8 cellular contexts compared by ENCODE assay signal in the genomic region with DNA sequence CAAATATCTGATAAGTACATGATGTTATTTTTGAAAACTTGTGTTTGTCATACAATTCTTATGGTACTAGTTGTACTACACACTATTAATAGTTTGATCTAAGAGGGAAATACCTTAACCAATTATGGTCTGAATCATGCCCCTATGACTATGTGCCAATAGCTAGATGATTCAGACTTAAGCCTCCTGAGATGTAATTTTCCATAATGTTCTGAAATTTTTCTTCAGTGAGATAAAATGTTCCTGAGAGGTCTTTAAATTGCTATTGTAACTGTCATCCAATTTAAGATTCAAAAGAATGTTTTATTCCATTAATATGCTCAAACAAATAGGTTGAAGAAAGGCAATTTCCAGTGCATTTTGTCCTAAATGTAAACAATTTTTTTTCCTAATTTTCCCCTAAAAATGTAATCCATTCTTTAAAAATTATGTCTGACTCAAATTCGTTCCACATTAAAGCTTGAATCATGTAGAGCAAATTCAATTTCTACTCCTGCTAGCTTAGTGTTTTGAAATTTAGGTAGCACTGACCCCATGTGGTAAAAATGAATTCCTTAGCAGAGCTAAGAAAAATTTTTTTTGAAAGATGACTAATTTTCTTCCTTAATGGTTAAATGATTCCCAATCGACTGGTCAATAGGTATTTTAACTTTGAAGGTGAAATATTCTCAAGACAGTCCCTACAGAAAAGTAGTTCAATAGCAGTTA. TPM values are rescaled to one million over a fixed set of nuclear protein-coding genes. Genes with fewer than 3 reads are reported as not detected.
DNase-seq lines count a peak whose midpoint lies in the region; ATAC-seq and TF ChIP-seq lines count a peak whose summit lies in the region.

No MANE protein-coding gene starts in this region.

- no peaks in the 10 kb centered on the region for H3F3A ChIP-seq in PC-3 (ENCODE audit: low read length, unreplicated experiment)

- peaks cover 8% of the 10 kb centered on the region for H3K4me1 Mint-ChIP-seq in MCF 10A (ENCODE audit: insufficient read depth, unreplicated experiment)
- H3K4me1 Mint-ChIP-seq in T-helper 17 cell: no peaks in the 10 kb centered on the region

- H3K4me3 Mint-ChIP-seq in MCF 10A (ENCODE audit: unreplicated experiment) (peak overlapping the region; percentile 26), T-helper 17 cell (no peak overlapping the region)

- ATAC-seq in PC-3 (peak; percentile 76), T-helper 17 cell (no peak), HG02938 (IDR thresholded peaks at IDR 0.05; ENCODE audit: unreplicated experiment) (no peak)

- BruUV-seq in MCF 10A (replicated peaks; lab: Mats Ljungman, UMichigan) (no TSS peak), PC-3 (replicated peaks; lab: Mats Ljungman, UMichigan) (no TSS peak)

- H3K27me3 ChIP-seq in breast epithelium (peaks cover 0 to 16% of the 10 kb centered on the region in 2 donors), PC-3 (ENCODE audit: low read length) (no peaks in the 10 kb centered on the region), tibial artery (no peaks in the 10 kb centered on the region)

- DNase-seq in MCF 10A (ENCODE audit: unreplicated experiment) (peak; percentile 51), breast epithelium (ENCODE audit: low spot score in 2 of 2) (no peak), PC-3 (peak; percentile 68), fibroblast of the conjunctiva (ENCODE audit: low read depth) (peak; percentile 84), tibial artery (no peak), T-helper 17 cell (no peak)
- no peak for DNase-seq in activated CD4-positive, CD25-positive, alpha-beta regulatory T cell treated with anti-CD3 and anti-CD28 coated beads, Interleukin-2, amount 50 U/mL, for 72 hours

- no peaks in the 10 kb centered on the region for H3K9me3 Mint-ChIP-seq in MCF 10A (ENCODE audit: unreplicated experiment)

- TF ChIP-seq CTCF in MCF 10A (IDR thresholded peaks at IDR 0.05; ENCODE audit: unreplicated experiment): peak; percentile 31
- TF ChIP-seq CTCF in breast epithelium (IDR thresholded peaks at IDR 0.05): peak in 1 of 3 donors; percentile 15
- TF ChIP-seq CTCF in PC-3 (conservative IDR thresholded peaks at IDR 0.05; ENCODE audit: low read depth, low read length): peak; percentile 52
- TF ChIP-seq CTCF in tibial artery (IDR thresholded peaks at IDR 0.05): peak; percentile 25 to 36

- H3K36me3 ChIP-seq in breast epithelium (no peaks in the 10 kb centered on the region), PC-3 (ENCODE audit: low read depth, low read length) (no peaks in the 10 kb centered on the region), tibial artery (no peaks in the 10 kb centered on the region)

- H3K9me2 ChIP-seq in PC-3 (replicated peaks; ENCODE audit: low read length): no peaks in the 10 kb centered on the region

- H3K4me2 ChIP-seq in PC-3 (ENCODE audit: low read length): peak overlapping the region; percentile 68

- H4K20me1 ChIP-seq in PC-3 (ENCODE audit: low read length): no peaks in the 10 kb centered on the region

- no peak overlapping the region for H3K27ac ChIP-seq in breast epithelium
- H3K27ac ChIP-seq in PC-3 (ENCODE audit: low read length): peak overlapping the region; percentile 65
- H3K27ac ChIP-seq in tibial artery: peak overlapping the region; percentile 75

- peaks cover 16% of the 10 kb centered on the region for H3K27me3 Mint-ChIP-seq in MCF 10A (ENCODE audit: insufficient read depth, unreplicated experiment)
- no peaks in the 10 kb centered on the region for H3K27me3 Mint-ChIP-seq in T-helper 17 cell

- no peak for TF ChIP-seq POLR2A in breast epithelium (IDR thresholded peaks at IDR 0.05)

- H3K27ac Mint-ChIP-seq in MCF 10A (ENCODE audit: low read depth, unreplicated experiment) (peak overlapping the region; percentile 84), T-helper 17 cell (no peak overlapping the region)

- H3K4me3 ChIP-seq in breast epithelium: no peak overlapping the region
- no peak overlapping the region for H3K4me3 ChIP-seq in PC-3 (ENCODE audit: low read length)
- H3K4me3 ChIP-seq in tibial artery: no peak overlapping the region

- no peak overlapping the region for H3K9ac ChIP-seq in PC-3 (ENCODE audit: low read length)

- H3K4me1 ChIP-seq in breast epithelium (no peaks in the 10 kb centered on the region), PC-3 (ENCODE audit: insufficient read depth, low read length) (peaks cover 15% of the 10 kb centered on the region), tibial artery (peaks cover 0 to 21% (median 0%) of the 10 kb centered on the region in 4 donors)

- CTCF ChIA-PET in MCF 10A (lab: Yijun Ruan, JAX): interaction anchor here (0.6 to 2.3 kb wide), 8 partner anchors 11 to 1007 kb away, joined by 3 to 18 read pairs (median 4); no protein-coding TSS in a partner anchor
- CTCF ChIA-PET in PC-3 (lab: Charles Lee): interaction anchor here (0.6 to 0.9 kb wide), 2 partner anchors 49 to 713 kb away, joined by 3 to 4 read pairs; a partner anchor contains a TSS

- no peak overlapping the region for H2AFZ ChIP-seq in PC-3 (ENCODE audit: low read length)

- no peaks in the 10 kb centered on the region for H3K79me2 ChIP-seq in PC-3 (ENCODE audit: low read length)

- intact Hi-C loops in MCF 10A (cut with micrococcal nuclease): loop anchor here (1.0 to 10.0 kb wide), 5 partner anchors 50 to 1005 kb away; a partner anchor contains a TSS
- intact Hi-C loops in breast epithelium (cut with DNase I; ENCODE audit: low total_unique reads): no loop called here
- intact Hi-C loops in PC-3 (cut with micrococcal nuclease): loop anchor here (1.0 kb wide), 2 partner anchors 145 to 323 kb away; no protein-coding TSS in a partner anchor
- intact Hi-C loops in tibial artery (cut with DNase I; ENCODE audit: low total_unique reads): no loop called here

- H3K9me3 ChIP-seq in breast epithelium (no peaks in the 10 kb centered on the region), PC-3 (ENCODE audit: low read length) (no peaks in the 10 kb centered on the region), tibial artery (no peaks in the 10 kb centered on the region), T-helper 17 cell (ENCODE audit: control insufficient read depth, low read length, poor library complexity, severe bottlenecking) (no peaks in the 10 kb centered on the region)

- POLR2A ChIA-PET in MCF 10A (lab: Yijun Ruan, JAX): interaction anchor here (0.7 to 1.0 kb wide), 2 partner anchors 49 to 318 kb away, joined by 3 read pairs; a partner anchor contains a TSS
- POLR2A ChIA-PET in PC-3 (lab: Charles Lee; ENCODE audit: unreplicated experiment): no interaction called here

- H3K36me3 Mint-ChIP-seq in MCF 10A (ENCODE audit: insufficient read depth, unreplicated experiment) (no peaks in the 10 kb centered on the region), T-helper 17 cell (ENCODE audit: low read depth) (peaks cover 2% of the 10 kb centered on the region)

RNA-seq across cellular contexts. Expression of a gene that starts 49.1 kb away (rescaled TPM):
- total RNA-seq in MCF 10A (2022): 26.3 and 33.8 TPM in 2 replicates
- 10 to 100 TPM; 10.8 to 15.8 (median 11.5) TPM for total RNA-seq in breast epithelium
- total RNA-seq in PC-3 (2014; rRNA removed): 14.2 and 15.4 TPM in 2 replicates
- total RNA-seq in T-helper 17 cell: 1 to 10 TPM; 7.8 to 8.6 TPM

Comparison
In these comparisons a context has a peak if more than half of its experiments do, and no peak if none do; other contexts are left out.
1. DNase-seq: peak in MCF 10A (single experiment), PC-3 (single experiment) and fibroblast of the conjunctiva (single experiment); none in breast epithelium (0 of 2), tibial artery (0 of 2), T-helper 17 cell (0 of 3) and activated CD4-positive, CD25-positive, alpha-beta regulatory T cell treated with anti-CD3 and anti-CD28 coated beads, Interleukin-2, amount 50 U/mL, for 72 hours (single experiment).
2. intact Hi-C loops: an anchor here in MCF 10A (1.0 to 10.0 kb wide) and PC-3 (1.0 kb wide); none called in breast epithelium and tibial artery.
3. H3K27ac ChIP-seq: peak in PC-3 (single experiment) and tibial artery (2 of 2); none in breast epithelium (0 of 2).